16 cellular contexts compared by ENCODE assay signal in the genomic region with DNA sequence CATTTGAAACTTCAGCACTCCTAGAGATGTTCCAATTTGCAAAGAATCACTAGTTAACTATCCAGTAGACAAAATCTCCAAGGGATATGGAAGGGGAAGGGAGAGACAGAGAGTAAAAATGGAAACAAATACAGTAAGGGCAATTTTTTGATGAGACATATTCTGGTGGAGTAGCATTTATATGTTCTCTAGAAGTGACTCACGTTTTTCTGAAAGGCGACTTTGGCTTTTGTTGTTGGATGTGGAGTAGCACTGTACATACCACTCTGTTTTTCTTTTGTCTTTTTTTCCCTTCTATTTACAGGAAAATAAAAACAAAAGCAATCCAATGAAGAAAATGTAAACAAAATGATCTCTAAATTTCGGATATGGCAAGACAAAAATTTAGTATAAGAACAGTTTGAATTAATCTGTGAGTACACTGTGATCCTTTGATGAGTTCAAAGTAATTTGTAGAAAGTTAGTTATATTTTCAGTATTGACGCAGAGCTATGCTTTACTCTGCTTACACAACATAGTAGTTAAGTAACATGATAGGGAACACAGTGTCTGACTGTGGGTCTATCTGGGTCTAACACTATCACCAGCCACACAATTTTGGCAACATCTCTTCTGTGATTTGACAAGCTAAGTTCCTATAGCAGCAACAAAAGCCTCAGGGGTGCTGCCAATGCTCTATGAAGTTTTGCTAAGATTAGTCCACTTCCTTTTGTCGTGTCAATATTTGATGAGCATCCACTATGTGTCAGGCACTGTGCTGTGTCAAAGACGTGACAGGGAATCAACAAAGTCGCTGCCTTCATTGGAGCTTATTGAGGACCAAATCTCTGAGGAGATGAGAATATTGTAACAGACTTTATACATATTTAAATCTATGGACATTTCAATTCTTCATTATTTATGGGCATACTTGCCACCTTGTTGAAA. TPM values are rescaled to one million over a fixed set of nuclear protein-coding genes. Genes with fewer than 3 reads are reported as not detected.
"Had no signal": no experiment of that assay in that cellular context is flagged by ENCODE, and none has a peak within 500 bp of the region (broad histone marks: within the 10 kb centered on the region; RNA-seq: fewer than 3 reads in every experiment).

No MANE protein-coding gene starts in this region.

- ATAC-seq: foreskin keratinocyte; lower lobe of right lung; naive thymus-derived CD8-positive, alpha-beta T cell; stimulated activated naive B cell treated with anti-CD40 and anti-IgM and Interleukin-4, amounts not matched to agents 10 μg/mL and 1 μg/mL and 100 μg/mL, for 72 hours had no signal

- H3K4me3 Mint-ChIP-seq: activated naive CD4-positive, alpha-beta T cell treated with anti-CD3 and anti-CD28 coated beads for 36 hours; naive thymus-derived CD8-positive, alpha-beta T cell; stimulated activated naive B cell treated with anti-CD40 and anti-IgM and Interleukin-4, amounts not matched to agents 10 μg/mL and 1 μg/mL and 100 μg/mL, for 72 hours had no signal

- H3K27ac Mint-ChIP-seq: activated naive CD4-positive, alpha-beta T cell treated with anti-CD3 and anti-CD28 coated beads for 36 hours; stimulated activated naive B cell treated with anti-CD40 and anti-IgM and Interleukin-4, amounts not matched to agents 10 μg/mL and 1 μg/mL and 100 μg/mL, for 72 hours had no signal

- H3K27me3 Mint-ChIP-seq: naive thymus-derived CD8-positive, alpha-beta T cell; stimulated activated naive B cell treated with anti-CD40 and anti-IgM and Interleukin-4, amounts not matched to agents 10 μg/mL and 1 μg/mL and 100 μg/mL, for 72 hours had no signal

- H3K9me3 Mint-ChIP-seq: activated naive CD4-positive, alpha-beta T cell treated with anti-CD3 and anti-CD28 coated beads for 36 hours; naive thymus-derived CD8-positive, alpha-beta T cell; stimulated activated naive B cell treated with anti-CD40 and anti-IgM and Interleukin-4, amounts not matched to agents 10 μg/mL and 1 μg/mL and 100 μg/mL, for 72 hours had no signal

- DNase-seq: activated CD4-positive, alpha-beta T cell treated with anti-CD3 and anti-CD28 coated beads, Interleukin-2, amount 50 U/mL, for 1 hour; activated CD4-positive, CD25-positive, alpha-beta regulatory T cell; activated naive CD4-positive, alpha-beta T cell treated with anti-CD3 and anti-CD28 coated beads for 36 hours; dorsolateral prefrontal cortex; foreskin keratinocyte; hippocampal formation; lower lobe of right lung; naive thymus-derived CD8-positive, alpha-beta T cell; sigmoid colon; SJCRH30; stimulated activated CD4-positive, alpha-beta T cell treated with anti-CD3 and anti-CD28 coated beads, Interleukin-4, amount 100 ng/mL, for 4 hours; stimulated activated naive B cell treated with anti-CD40 and anti-IgM and Interleukin-4, amounts not matched to agents 10 μg/mL and 1 μg/mL and 100 μg/mL, for 72 hours; substantia nigra; T1000; tibial artery had no signal

- H3K36me3 Mint-ChIP-seq: naive thymus-derived CD8-positive, alpha-beta T cell; stimulated activated naive B cell treated with anti-CD40 and anti-IgM and Interleukin-4, amounts not matched to agents 10 μg/mL and 1 μg/mL and 100 μg/mL, for 72 hours had no signal

RNA-seq across cellular contexts. Expression of gene TAGAP, which starts 27.3 kb away (rescaled TPM):
- total RNA-seq: fibroblast of lung had no signal
